In the genomic region with DNA sequence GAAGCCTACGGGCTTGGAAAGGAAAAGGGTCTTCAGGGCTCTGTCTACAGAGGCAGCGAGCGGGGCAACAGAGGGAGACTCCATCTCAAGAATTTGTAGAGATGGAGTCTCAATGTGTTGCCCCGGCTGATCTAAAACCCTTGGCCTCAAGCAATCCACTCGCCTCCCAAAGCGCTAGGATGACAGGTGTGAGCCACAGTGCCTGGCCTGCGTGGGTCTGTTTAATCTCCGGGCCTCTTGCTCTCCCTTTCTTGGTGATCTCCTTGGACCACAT, we compare ENCODE assay signal across 10 cellular contexts. TPM values are rescaled to one million over a fixed set of nuclear protein-coding genes. Genes with fewer than 3 reads are reported as not detected.
DNase-seq lines count a peak whose midpoint lies in the region; ATAC-seq, FAIRE-seq and TF ChIP-seq lines count a peak whose summit lies in the region.
"Had no signal": no experiment of that assay in that cellular context is flagged by ENCODE, and none has a peak within 500 bp of the region (broad histone marks: within the 10 kb centered on the region; RNA-seq: fewer than 3 reads in every experiment).

No MANE protein-coding gene starts in this region.

- H3K4me3 ChIP-seq in RWPE2 (ENCODE audit: severe bottlenecking) (no peak overlapping the region), esophagus squamous epithelium (peak overlapping the region in 1 of 4 donors; percentile 21), gastrocnemius medialis (no peak overlapping the region)

- FAIRE-seq in G401.6 (lab: Jason Lieb, UNC) = peak; percentile 49
- no peak for FAIRE-seq in GM12892 (lab: Jason Lieb, UNC)

- TF ChIP-seq CTCF in RWPE2 (IDR thresholded peaks at IDR 0.05; ENCODE audit: poor library complexity, severe bottlenecking) (no peak), esophagus squamous epithelium (IDR thresholded peaks at IDR 0.05) (no peak), gastrocnemius medialis (IDR thresholded peaks at IDR 0.05 in 4 of 5, conservative IDR thresholded peaks at IDR 0.05 in 1 of 5) (no peak)

- H3K9me3 ChIP-seq in RWPE2 (ENCODE audit: severe bottlenecking) = no peaks in the 10 kb centered on the region
- no peaks in the 10 kb centered on the region for H3K9me3 ChIP-seq in esophagus squamous epithelium
- H3K9me3 ChIP-seq in gastrocnemius medialis = no peaks in the 10 kb centered on the region

- H3K27ac ChIP-seq in RWPE2 (ENCODE audit: poor library complexity, severe bottlenecking) (peak overlapping the region; percentile 50), esophagus squamous epithelium (peak overlapping the region; percentile 26 to 92 (median 60)), gastrocnemius medialis (peak overlapping the region; percentile 74 to 95 (median 86))

- no peak for DNase-seq in RWPE2 (ENCODE audit: low spot score)
- DNase-seq in esophagus squamous epithelium (lab: John Stamatoyannopoulos, UW) = no peak
- no peak for DNase-seq in gastrocnemius medialis
- DNase-seq in NCI-H1694 (lab: John Stamatoyannopoulos, UW) = no peak
- no peak for DNase-seq in GM12892 (ENCODE audit: insufficient read length)
- DNase-seq in SW 1271 (lab: John Stamatoyannopoulos, UW) = no peak
- no peak for DNase-seq in NCI-H2196 treated with DMSO at 0.1 percent for 48 hours (lab: John Stamatoyannopoulos, UW; ENCODE audit: unreplicated experiment)
- DNase-seq: central memory CD4-positive, alpha-beta T cell had no signal

- 38 to 55% methylated on average over 4 to 6 of the region's 8 CpGs for WGBS in esophagus squamous epithelium, 2 donors

- no peaks in the 10 kb centered on the region for H3K27me3 ChIP-seq in RWPE2 (ENCODE audit: insufficient read depth, poor library complexity, severe bottlenecking)
- no peaks in the 10 kb centered on the region for H3K27me3 ChIP-seq in esophagus squamous epithelium
- H3K27me3 ChIP-seq in gastrocnemius medialis = no peaks in the 10 kb centered on the region

- no peak for TF ChIP-seq POLR2A in esophagus squamous epithelium (IDR thresholded peaks at IDR 0.05)
- TF ChIP-seq POLR2A in gastrocnemius medialis (IDR thresholded peaks at IDR 0.05) = no peak
- no peak for TF ChIP-seq POLR2A in GM12892 (IDR thresholded peaks at IDR 0.05; ENCODE audit: low read depth, low read length)

- intact Hi-C loops in esophagus squamous epithelium (cut with DNase I) = no loop called here
- intact Hi-C loops in gastrocnemius medialis (cut with DNase I; ENCODE audit: low total_unique reads) = loop anchor here (10.0 kb wide), 1 partner anchor 1396 kb away; a partner anchor contains a TSS

- H3K36me3 ChIP-seq in RWPE2 (ENCODE audit: low read depth) (peaks cover 61% of the 10 kb centered on the region), esophagus squamous epithelium (peaks cover 23 to 53% (median 31%) of the 10 kb centered on the region in 3 donors), gastrocnemius medialis (peaks cover 0 to 46% of the 10 kb centered on the region in 2 donors)

- ATAC-seq in RWPE2 (ENCODE audit: low read depth) = peak; percentile 16
- ATAC-seq in gastrocnemius medialis = no peak

- H3K4me1 ChIP-seq in RWPE2 (ENCODE audit: insufficient read depth, poor library complexity, severe bottlenecking) (peaks cover 21% of the 10 kb centered on the region), esophagus squamous epithelium (peaks cover 27 to 71% (median 52%) of the 10 kb centered on the region in 3 donors), gastrocnemius medialis (peaks cover 50 to 60% of the 10 kb centered on the region in 2 donors)

- in situ Hi-C loops in gastrocnemius medialis (cut with MboI; ENCODE audit: low sequenced_read_pairs in 4 of 4) = loop anchor here in 1 of 4 donors (10.0 kb wide), 1 partner anchor 246 kb away; no protein-coding TSS in a partner anchor

RNA-seq across cellular contexts. Expression of a gene that starts 8.1 kb away (rescaled TPM):
- 1,000 to 10,000 TPM; 1,466 to 2,803 (median 2,105) TPM for total RNA-seq in esophagus squamous epithelium
- 1,000 to 10,000 TPM; 1,002 to 1,381 (median 1,253) TPM for total RNA-seq in gastrocnemius medialis
- polyA plus RNA-seq in GM12892 (2012; ENCODE audit: missing spikeins) = 4,059 TPM

RNA-seq across cellular contexts. Expression of a gene that starts 14.1 kb away (rescaled TPM):
- 10 to 100 TPM in 1 of 4 donors, 1 to 10 TPM in 2, not detected in 1; 7.8 to 18.8 (median 8.3) TPM for total RNA-seq in esophagus squamous epithelium
- 1 to 10 TPM in 2 of 4 donors, under 1 TPM in 1, not detected in 1; 0.51 to 7.1 (median 3.6) TPM for total RNA-seq in gastrocnemius medialis
- polyA plus RNA-seq in GM12892 (2012; ENCODE audit: missing spikeins) = 7.1 TPM
- total RNA-seq: NCI-H460 had no signal

RNA-seq across cellular contexts. Expression of a gene that starts 17.6 kb away (rescaled TPM):
- total RNA-seq in esophagus squamous epithelium (10 to 100 TPM; 56.1 to 70.9 (median 64.4) TPM), gastrocnemius medialis (10 to 100 TPM; 40.9 to 48.9 (median 43.9) TPM)
- polyA plus RNA-seq in GM12892 (2012; ENCODE audit: missing spikeins) = 11.7 TPM

RNA-seq across cellular contexts. Expression of a gene that starts 19.3 kb away (rescaled TPM):
- total RNA-seq in esophagus squamous epithelium (10 to 100 TPM; 32.2 to 56.2 (median 40.8) TPM), gastrocnemius medialis (10 to 100 TPM; 11.6 to 36.4 (median 19.3) TPM)
- polyA plus RNA-seq in GM12892 (2012; ENCODE audit: missing spikeins) = 9.9 TPM

RNA-seq across cellular contexts. Expression of a gene that starts 33.9 kb away (rescaled TPM):
- total RNA-seq in esophagus squamous epithelium (1 to 10 TPM in 1 of 4 donors, under 1 TPM in 2, not detected in 1; 0.53 to 1.7 (median 0.95) TPM), gastrocnemius medialis (1 to 10 TPM in 1 of 4 donors, under 1 TPM in 2, not detected in 1; 0.19 to 1.1 (median 0.52) TPM)
- 4.2 TPM for polyA plus RNA-seq in GM12892 (2012; ENCODE audit: missing spikeins)
- total RNA-seq: NCI-H460 had no signal
